16 cellular contexts compared by ENCODE assay signal in genomic region chr18:35672897-35673296, GRCh38.
DNase-seq lines count a peak whose midpoint lies in the region; ATAC-seq and TF ChIP-seq lines count a peak whose summit lies in the region.
"Had no signal": no experiment of that assay in that cellular context is flagged by ENCODE, and none has a peak within 500 bp of the region (broad histone marks: within the 10 kb centered on the region; RNA-seq: fewer than 3 reads in every experiment).

No MANE protein-coding gene starts in this region.

- H3K4me3 ChIP-seq in AG09309 (ENCODE audit: control insufficient read depth, low read depth, low read length) (no peak overlapping the region), adipocyte (ENCODE audit: low read length) (no peak overlapping the region), gastroesophageal sphincter (no peak overlapping the region)
- H3K4me3 ChIP-seq: dorsolateral prefrontal cortex, left lung, spleen had no signal

- H3K4me1 ChIP-seq in adipocyte (ENCODE audit: control insufficient read depth, insufficient read depth, low read length) (no peaks in the 10 kb centered on the region), gastroesophageal sphincter (no peaks in the 10 kb centered on the region)
- H3K4me1 ChIP-seq: left lung, parathyroid adenoma had no signal

- no peak for TF ChIP-seq EP300 in gastroesophageal sphincter (IDR thresholded peaks at IDR 0.05)

- H3K9ac ChIP-seq in adipocyte (ENCODE audit: low read length) = no peak overlapping the region
- H3K9ac ChIP-seq: parathyroid adenoma had no signal

- peak; percentile 8 for DNase-seq in AG09309 (ENCODE audit: low read depth)
- DNase-seq in HEK293T (ENCODE audit: extremely low spot score) = no peak
- DNase-seq in adipocyte (ENCODE audit: low read depth) = peak; percentile 36
- peak; percentile 4 for DNase-seq in fibroblast of the conjunctiva (ENCODE audit: low read depth)
- no peak for DNase-seq in Kasumi-1 (lab: John Stamatoyannopoulos, UW)
- DNase-seq: dorsolateral prefrontal cortex, H7, left lung, NCI-H1092 treated with DMSO at 0.1 percent for 48 hours, NCI-H524 treated with DMSO at 0.1 percent for 48 hours, spleen, T-cell had no signal

- H3K36me3 ChIP-seq in adipocyte (ENCODE audit: control insufficient read depth, insufficient read depth, low read length, severe bottlenecking) (peaks cover 6% of the 10 kb centered on the region), gastroesophageal sphincter (peaks cover 0 to 10% of the 10 kb centered on the region in 2 donors)
- H3K36me3 ChIP-seq: left lung had no signal

- POLR2A ChIA-PET in HEK293T (lab: Yijun Ruan, JAX) = no interaction called here

- CTCF ChIA-PET in HEK293T (lab: Yijun Ruan, JAX) = interaction anchor here (0.6 kb wide), 2 partner anchors 17 to 727 kb away, joined by 3 read pairs; no protein-coding TSS in a partner anchor

- no peak for TF ChIP-seq POLR2A in gastroesophageal sphincter (IDR thresholded peaks at IDR 0.05)

- no peak overlapping the region for H3K27ac ChIP-seq in gastroesophageal sphincter
- H3K27ac ChIP-seq: dorsolateral prefrontal cortex, left lung, parathyroid adenoma, spleen had no signal

- H3K27me3 ChIP-seq in adipocyte (replicated peaks; ENCODE audit: control insufficient read depth, insufficient read depth, low read length) (no peaks in the 10 kb centered on the region), gastroesophageal sphincter (no peaks in the 10 kb centered on the region)
- H3K27me3 ChIP-seq: dorsolateral prefrontal cortex, left lung, spleen had no signal

- ATAC-seq in GM18858 (IDR thresholded peaks at IDR 0.05; ENCODE audit: unreplicated experiment) (no peak), gastroesophageal sphincter (no peak), GM18517 (IDR thresholded peaks at IDR 0.05; ENCODE audit: unreplicated experiment) (no peak)
- ATAC-seq: T-cell had no signal

- TF ChIP-seq CTCF in AG09309 (IDR thresholded peaks at IDR 0.05; ENCODE audit: control insufficient read depth, insufficient read depth, low read depth, low read length, missing control alignments) (no peak), gastroesophageal sphincter (IDR thresholded peaks at IDR 0.05) (no peak)

- 100% methylated on average over 1 of the region's 1 CpG for WGBS in gastroesophageal sphincter (ENCODE audit: low coverage in 1 of 2), 2 donors

- H3K9me3 ChIP-seq in adipocyte (ENCODE audit: control insufficient read depth, low read length) = no peaks in the 10 kb centered on the region
- no peaks in the 10 kb centered on the region for H3K9me3 ChIP-seq in gastroesophageal sphincter
- H3K9me3 ChIP-seq: left lung, spleen had no signal

TF ChIP-seq in HEK293T, 16 proteins besides CTCF, POLR2A, EP300 and RAD21:
- TF ChIP-seq ZNF384 (IDR thresholded peaks at IDR 0.05) (no peak), PKNOX1 (IDR thresholded peaks at IDR 0.05) (0 out of 2 replicates have a peak, but pooled peaks have one; percentile 17), BHLHE40 (IDR thresholded peaks at IDR 0.05; ENCODE audit: borderline replicate concordance) (no peak)
TF ChIP-seq in HEK293T: peak in this region for 1.

Comparison
In these comparisons a context has a peak if more than half of its experiments do, and no peak if none do; other contexts are left out.
1. DNase-seq: peak in AG09309 (single experiment), adipocyte (single experiment) and fibroblast of the conjunctiva (single experiment); none in HEK293T (single experiment) and Kasumi-1 (0 of 2).